In the genomic region with DNA sequence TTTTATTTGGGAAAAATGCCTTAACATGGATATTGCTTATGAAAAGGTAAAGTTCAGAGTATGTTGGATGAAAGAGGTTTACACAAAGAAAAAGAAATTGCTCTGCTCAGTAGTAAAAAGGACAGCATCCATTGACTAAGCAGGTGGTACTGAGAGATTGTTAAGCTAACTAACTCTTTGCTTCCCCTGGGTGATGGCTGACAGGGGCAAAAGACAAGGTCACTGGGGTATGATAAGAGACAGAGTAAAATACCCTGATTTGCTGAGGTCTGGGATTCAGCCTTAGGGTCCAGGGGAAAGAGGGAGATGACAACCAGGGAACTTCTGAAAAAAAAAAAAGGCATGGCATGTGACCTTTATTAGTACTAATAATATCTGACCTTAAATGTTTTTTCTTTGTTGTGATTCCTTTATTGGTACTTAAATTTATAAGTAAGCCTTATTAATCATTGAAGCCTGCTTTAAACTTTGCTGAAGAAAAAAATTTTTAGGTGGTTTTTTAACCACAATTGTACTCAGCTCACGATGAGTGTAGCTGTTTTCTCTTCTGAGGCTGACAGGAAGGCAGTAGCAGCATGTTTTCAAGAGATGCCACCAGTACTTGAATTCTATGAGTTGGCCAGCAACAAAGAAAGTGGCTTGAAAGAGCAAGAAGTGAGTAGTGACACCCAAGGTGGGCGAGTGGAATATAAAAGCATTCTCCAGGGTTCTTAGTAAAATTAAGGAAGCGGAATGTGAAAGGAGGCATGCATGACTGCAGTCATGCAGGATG, we compare ENCODE assay signal across 28 cellular contexts. TPM values are rescaled to one million over a fixed set of nuclear protein-coding genes. Genes with fewer than 3 reads are reported as not detected.
DNase-seq lines count a peak whose midpoint lies in the region; ATAC-seq and TF ChIP-seq lines count a peak whose summit lies in the region.
"Had no signal": no experiment of that assay in that cellular context is flagged by ENCODE, and none has a peak within 500 bp of the region (broad histone marks: within the 10 kb centered on the region; RNA-seq: fewer than 3 reads in every experiment).

No MANE protein-coding gene starts in this region.

- no peaks in the 10 kb centered on the region for H3K27me3 ChIP-seq in neural progenitor cell
- H3K27me3 ChIP-seq: esophagus muscularis mucosa, gastroesophageal sphincter, hepatocyte, left lung, vagina had no signal

- H3K9me3 ChIP-seq in neural progenitor cell (ENCODE audit: low read depth) = no peaks in the 10 kb centered on the region
- H3K9me3 ChIP-seq: esophagus muscularis mucosa, gastroesophageal sphincter, left lung, vagina had no signal

- ATAC-seq in GM18907 (IDR thresholded peaks at IDR 0.05; ENCODE audit: unreplicated experiment) (peak; percentile 76), HG02798 (IDR thresholded peaks at IDR 0.05; ENCODE audit: poor library complexity, unreplicated experiment) (peak; percentile 66), GM19351 (IDR thresholded peaks at IDR 0.05; ENCODE audit: unreplicated experiment) (no peak)
- ATAC-seq: activated CD4-positive, alpha-beta T cell treated with anti-CD3 and anti-CD28 coated beads for 36 hours; gastroesophageal sphincter; HCT116 had no signal

- H3K4me2 ChIP-seq in neural progenitor cell = no peak overlapping the region
- H3K4me2 ChIP-seq: hepatocyte had no signal

- H3K36me3 ChIP-seq in neural progenitor cell = no peaks in the 10 kb centered on the region
- H3K36me3 ChIP-seq: esophagus muscularis mucosa, gastroesophageal sphincter, left lung, vagina had no signal

- DNase-seq in astrocyte of the hippocampus (ENCODE audit: low read depth, low spot score) (peak; percentile 43), neural progenitor cell (ENCODE audit: low spot score) (peak; percentile 33), NCI-H1417 (lab: John Stamatoyannopoulos, UW) (no peak), NCI-H526 treated with DMSO at 0.1 percent for 48 hours (lab: John Stamatoyannopoulos, UW) (no peak), GM10248 (ENCODE audit: extremely low spot score) (no peak)
- DNase-seq: activated CD4-positive, alpha-beta T cell treated with anti-CD3 and anti-CD28 coated beads for 36 hours; activated effector memory CD4-positive, alpha-beta T cell treated with Interleukin-2 at 50 U/mL for 16 hours; activated T-cell treated with anti-CD3 and anti-CD28 coated beads for 4 hours; Calu3; central memory CD4-positive, alpha-beta T cell; left lung; mesendoderm; NCI-H1092 treated with DMSO at 0.1 percent for 48 hours; NCI-H2029; NCI-H526; nucleus accumbens; Right ventricle myocardium superior; stimulated activated naive CD4-positive, alpha-beta T cell treated with Interleukin-2 at 50 U/mL for 16 hours had no signal

- H3F3A ChIP-seq in neural progenitor cell (ENCODE audit: low read depth) = no peaks in the 10 kb centered on the region

- POLR2A ChIA-PET in GM10248 (lab: Yijun Ruan, JAX) = no interaction called here

- H3K27ac ChIP-seq in neural progenitor cell = no peak overlapping the region
- H3K27ac ChIP-seq: C4-2B, esophagus muscularis mucosa, gastroesophageal sphincter, hepatocyte, left lung, vagina had no signal

- peaks cover 29% of the 10 kb centered on the region for H3K4me1 Mint-ChIP-seq in neural progenitor cell
- H3K4me1 Mint-ChIP-seq: activated CD4-positive, alpha-beta T cell treated with anti-CD3 and anti-CD28 coated beads for 36 hours had no signal

- H3K4me3 Mint-ChIP-seq in neural progenitor cell = peak overlapping the region; percentile 22
- H3K4me3 Mint-ChIP-seq: activated CD4-positive, alpha-beta T cell treated with anti-CD3 and anti-CD28 coated beads for 36 hours; activated naive CD8-positive, alpha-beta T cell had no signal

- CTCF ChIA-PET in GM10248 (lab: Yijun Ruan, JAX) = no interaction called here

- TF ChIP-seq CTCF in neural progenitor cell (IDR thresholded peaks at IDR 0.05) (no peak), GM10248 (IDR thresholded peaks at IDR 0.05; ENCODE audit: control extremely low read depth, extremely low read depth, low read depth, missing control alignments) (no peak)

- H2AFZ ChIP-seq in neural progenitor cell (replicated peaks) = no peak overlapping the region
- H2AFZ ChIP-seq: hepatocyte had no signal

- peaks cover 4% of the 10 kb centered on the region for H3K27me3 Mint-ChIP-seq in neural progenitor cell (ENCODE audit: insufficient read depth, low read depth)
- H3K27me3 Mint-ChIP-seq: activated CD4-positive, alpha-beta T cell treated with anti-CD3 and anti-CD28 coated beads for 36 hours had no signal

- H3K9ac ChIP-seq in neural progenitor cell = no peak overlapping the region

- H3K9me3 Mint-ChIP-seq in neural progenitor cell = peaks cover 10% of the 10 kb centered on the region

- H3K4me3 ChIP-seq in neural progenitor cell = no peak overlapping the region
- H3K4me3 ChIP-seq: esophagus muscularis mucosa, gastroesophageal sphincter, hepatocyte, left lung, vagina had no signal

- H3K27ac Mint-ChIP-seq in neural progenitor cell = peak overlapping the region; percentile 21
- H3K27ac Mint-ChIP-seq: activated CD4-positive, alpha-beta T cell treated with anti-CD3 and anti-CD28 coated beads for 36 hours; activated naive CD8-positive, alpha-beta T cell had no signal

- H3K36me3 Mint-ChIP-seq in neural progenitor cell = peaks cover 2% of the 10 kb centered on the region
- H3K36me3 Mint-ChIP-seq: activated naive CD8-positive, alpha-beta T cell had no signal

- no peaks in the 10 kb centered on the region for H3K79me2 ChIP-seq in neural progenitor cell (ENCODE audit: low read depth)
- H3K79me2 ChIP-seq: hepatocyte had no signal

- H4K20me1 ChIP-seq in neural progenitor cell (ENCODE audit: low read depth) = no peaks in the 10 kb centered on the region

- H3K4me1 ChIP-seq in neural progenitor cell = peaks cover 19% of the 10 kb centered on the region
- H3K4me1 ChIP-seq: left lung, vagina had no signal

RNA-seq across cellular contexts. Expression of a gene that starts 43.7 kb away (rescaled TPM):
- 1.0 and 1.2 TPM in 2 replicates for total RNA-seq in neural progenitor cell (ENCODE audit: low replicate concordance)

Comparison
In these comparisons a context has a peak if more than half of its experiments do, and no peak if none do; other contexts are left out.
1. DNase-seq: peak in astrocyte of the hippocampus (single experiment) and neural progenitor cell (single experiment); none in NCI-H1417 (0 of 3), NCI-H526 treated with DMSO at 0.1 percent for 48 hours (single experiment) and GM10248 (single experiment).